8 cellular contexts compared by ENCODE assay signal in genomic region chr20:10469599-10469998, GRCh38. TPM values are rescaled to one million over a fixed set of nuclear protein-coding genes. Genes with fewer than 3 reads are reported as not detected.
DNase-seq lines count a peak whose midpoint lies in the region; ATAC-seq and TF ChIP-seq lines count a peak whose summit lies in the region.

No MANE protein-coding gene starts in this region.

- H3K4me1 ChIP-seq in GM23338 (ENCODE audit: insufficient read depth), result peaks cover 77% of the 10 kb centered on the region

- H3K27me3 ChIP-seq in GM23338 (ENCODE audit: insufficient read depth), result no peaks in the 10 kb centered on the region

- no peak overlapping the region for H3K27ac ChIP-seq in GM23338 (ENCODE audit: low read depth)

- no peaks in the 10 kb centered on the region for H3K36me3 ChIP-seq in GM23338 (ENCODE audit: insufficient read depth)

- H3K9me3 Mint-ChIP-seq in GM23338, result no peaks in the 10 kb centered on the region; the same call in 2 of the 3 replicates
- no peaks in the 10 kb centered on the region for H3K9me3 Mint-ChIP-seq in WTC11
- H3K9me3 Mint-ChIP-seq in glutamatergic neuron (ENCODE audit: unreplicated experiment), result no peaks in the 10 kb centered on the region

- POLR2A ChIA-PET in WTC11 (lab: Charles Lee), result no interaction called here

- H3K36me3 Mint-ChIP-seq in GM23338 (ENCODE audit: low read depth) (peaks cover 2% of the 10 kb centered on the region; the same call in 2 of the 3 replicates), WTC11 (peaks cover 2% of the 10 kb centered on the region), glutamatergic neuron (ENCODE audit: unreplicated experiment) (no peaks in the 10 kb centered on the region)

- H2AFZ ChIP-seq in GM23338, result no peak overlapping the region

- peaks cover 13% of the 10 kb centered on the region for H3K79me2 ChIP-seq in GM23338 (replicated peaks; ENCODE audit: insufficient read depth)

- H3K4me3 ChIP-seq in GM23338, result no peak overlapping the region

- CTCF ChIA-PET in WTC11 (lab: Charles Lee), result no interaction called here

- H3K27me3 Mint-ChIP-seq in GM23338 (ENCODE audit: insufficient read depth, low read depth, poor library complexity) (peaks cover 4% of the 10 kb centered on the region), WTC11 (ENCODE audit: low read depth) (no peaks in the 10 kb centered on the region), glutamatergic neuron (ENCODE audit: unreplicated experiment) (peaks cover under 1% of the 10 kb centered on the region)

- H4K20me1 ChIP-seq in GM23338 (replicated peaks; ENCODE audit: insufficient read depth), result no peaks in the 10 kb centered on the region; the same call in 1 of the 2 replicates

- ATAC-seq in GM23338 (peak; percentile 43), WTC11 (peak; percentile 44), HG02642 (IDR thresholded peaks at IDR 0.05; ENCODE audit: poor library complexity, unreplicated experiment) (no peak)

- DNase-seq in COLO668 (lab: John Stamatoyannopoulos, UW; ENCODE audit: unreplicated experiment) (peak; percentile 63), GM23338 (ENCODE audit: low spot score) (peak; percentile 88), NCI-H2081 treated with DMSO at 0.1 percent for 48 hours (lab: John Stamatoyannopoulos, UW) (peak; percentile 95), WTC11 (ENCODE audit: low spot score) (no peak), glutamatergic neuron (no peak), pulmonary artery endothelial cell (ENCODE audit: low read depth, low spot score) (peak; percentile 71), retina (no peak)

- H3F3A ChIP-seq in GM23338 (replicated peaks; ENCODE audit: low read depth), result no peaks in the 10 kb centered on the region

- H3K27ac Mint-ChIP-seq in GM23338, result peak overlapping the region; percentile 73; the same call in 1 of the 2 replicates
- H3K27ac Mint-ChIP-seq in WTC11, result peak overlapping the region; percentile 78; the same call in 1 of the 2 replicates
- H3K27ac Mint-ChIP-seq in glutamatergic neuron (ENCODE audit: unreplicated experiment), result peak overlapping the region; percentile 2

- H3K4me3 Mint-ChIP-seq in GM23338 (no peak overlapping the region; the same call in 2 of the 3 replicates), WTC11 (no peak overlapping the region), glutamatergic neuron (ENCODE audit: unreplicated experiment) (no peak overlapping the region)

- H3K4me2 ChIP-seq in GM23338, result 0 out of 2 replicates have a peak overlapping the region, but pooled peaks have one; percentile 30

- H3K4me1 Mint-ChIP-seq in GM23338 (peaks cover 75% of the 10 kb centered on the region), WTC11 (peaks cover 83% of the 10 kb centered on the region), glutamatergic neuron (ENCODE audit: low read depth, unreplicated experiment) (peaks cover 34% of the 10 kb centered on the region)

- H3K9me2 ChIP-seq in GM23338 (ENCODE audit: insufficient read depth), result no peaks in the 10 kb centered on the region

- TF ChIP-seq CTCF in GM23338 (conservative IDR thresholded peaks at IDR 0.05; ENCODE audit: low read depth in 2 of 2) (peak; percentile 66 to 70), WTC11 (IDR thresholded peaks at IDR 0.05) (0 out of 2 replicates have a peak, but pooled peaks have one; percentile 18), glutamatergic neuron (IDR thresholded peaks at IDR 0.05; ENCODE audit: partially characterized antibody, unreplicated experiment) (peak; percentile 43)

TF ChIP-seq in GM23338, 12 proteins besides CTCF, POLR2A, EP300 and RAD21 (continues in another document):
- TF ChIP-seq CREB1 (CRISPR knock-in tag; IDR thresholded peaks at IDR 0.05; ENCODE audit: low read depth) (no peak), NANOG (IDR thresholded peaks at IDR 0.05; ENCODE audit: borderline replicate concordance) (no peak), EZH2 (IDR thresholded peaks at IDR 0.05; ENCODE audit: low read depth, unreplicated experiment) (no peak), EZH2phosphoT487 (IDR thresholded peaks at IDR 0.05; ENCODE audit: unreplicated experiment) (no peak), STAT1 (IDR thresholded peaks at IDR 0.05; ENCODE audit: unreplicated experiment) (no peak), JUNB (IDR thresholded peaks at IDR 0.05; ENCODE audit: unreplicated experiment) (no peak), REST (IDR thresholded peaks at IDR 0.05; ENCODE audit: unreplicated experiment) (no peak), ZNF331 (CRISPR knock-in tag; IDR thresholded peaks at IDR 0.05; ENCODE audit: low read depth) (no peak)

TF ChIP-seq in WTC11, 78 proteins besides CTCF, POLR2A, EP300 and RAD21 (continues in another document):
- no peak for TF ChIP-seq CREM (CRISPR knock-in tag; IDR thresholded peaks at IDR 0.05)
- TF ChIP-seq ZNF512 (CRISPR knock-in tag; IDR thresholded peaks at IDR 0.05; ENCODE audit: borderline replicate concordance), result no peak
- TF ChIP-seq IRF2 (CRISPR knock-in tag; IDR thresholded peaks at IDR 0.05; ENCODE audit: borderline replicate concordance, low read depth), result no peak
- no peak for TF ChIP-seq ZNF317 (CRISPR knock-in tag; IDR thresholded peaks at IDR 0.05; ENCODE audit: borderline replicate concordance, low read depth)
- TF ChIP-seq ETV6 (CRISPR knock-in tag; IDR thresholded peaks at IDR 0.05), result no peak
- no peak for TF ChIP-seq USF2 (CRISPR knock-in tag; IDR thresholded peaks at IDR 0.05)
- no peak for TF ChIP-seq JUN (CRISPR knock-in tag; IDR thresholded peaks at IDR 0.05)
- TF ChIP-seq NFE2L1 (CRISPR knock-in tag; IDR thresholded peaks at IDR 0.05), result no peak
- no peak for TF ChIP-seq CDX4 (CRISPR knock-in tag; IDR thresholded peaks at IDR 0.05; ENCODE audit: borderline replicate concordance)
- no peak for TF ChIP-seq ZNF232 (CRISPR knock-in tag; IDR thresholded peaks at IDR 0.05)
- no peak for TF ChIP-seq MYBL2 (CRISPR knock-in tag; IDR thresholded peaks at IDR 0.05)
- TF ChIP-seq HMGXB4 (CRISPR knock-in tag; IDR thresholded peaks at IDR 0.05), result no peak
- TF ChIP-seq E2F4 (CRISPR knock-in tag; IDR thresholded peaks at IDR 0.05; ENCODE audit: borderline replicate concordance, low read depth), result no peak

RNA-seq across cellular contexts. Expression of gene SLX4IP, which starts 34.5 kb away (rescaled TPM):
- 7.9 and 9.8 TPM in 2 replicates for total RNA-seq in GM23338 (2014; rRNA removed; shearing (Covaris generic))
- 6.5 and 9.1 TPM in 2 replicates for polyA plus RNA-seq in GM23338 (2016; fragmentation: Nextera tagmentation; extraction: Ambion mirVana)
- total RNA-seq in WTC11 (2021), result 7.4 to 9.9 TPM (median 8.4 TPM) in 3 replicates
- 7.9 TPM for total RNA-seq in glutamatergic neuron (ENCODE audit: unreplicated experiment)
- 2.8 and 3.9 TPM in 2 replicates for total RNA-seq in pulmonary artery endothelial cell

RNA-seq across cellular contexts. Expression of gene MKKS, which starts 35.6 kb away (rescaled TPM):
- total RNA-seq in GM23338 (2014; rRNA removed; shearing (Covaris generic)), result 16.7 and 21.4 TPM in 2 replicates
- 13.4 and 13.5 TPM in 2 replicates for polyA plus RNA-seq in GM23338 (2016; fragmentation: Nextera tagmentation; extraction: Ambion mirVana)
- total RNA-seq in WTC11 (2021) (16.5 to 20.9 TPM (median 17.0 TPM) in 3 replicates), glutamatergic neuron (ENCODE audit: unreplicated experiment) (15.1 TPM), pulmonary artery endothelial cell (3.7 and 6.5 TPM in 2 replicates)

Comparison
In these comparisons a context has a peak if more than half of its experiments do, and no peak if none do; other contexts are left out.
1. DNase-seq: peak in COLO668 (single experiment), GM23338 (single experiment), NCI-H2081 treated with DMSO at 0.1 percent for 48 hours (single experiment) and pulmonary artery endothelial cell (single experiment); none in WTC11 (single experiment), glutamatergic neuron (single experiment) and retina (single experiment).
2. H3K27ac Mint-ChIP-seq: peak in every context shown above with its lines; median percentile 78 in WTC11; 73 in GM23338; 2 in glutamatergic neuron.
3. CTCF ChIP-seq: peak in every context shown above with its lines; median percentile 68 in GM23338; 43 in glutamatergic neuron; 18 in WTC11.